ENCODE assay signal across 1 cellular context in the genomic region with DNA sequence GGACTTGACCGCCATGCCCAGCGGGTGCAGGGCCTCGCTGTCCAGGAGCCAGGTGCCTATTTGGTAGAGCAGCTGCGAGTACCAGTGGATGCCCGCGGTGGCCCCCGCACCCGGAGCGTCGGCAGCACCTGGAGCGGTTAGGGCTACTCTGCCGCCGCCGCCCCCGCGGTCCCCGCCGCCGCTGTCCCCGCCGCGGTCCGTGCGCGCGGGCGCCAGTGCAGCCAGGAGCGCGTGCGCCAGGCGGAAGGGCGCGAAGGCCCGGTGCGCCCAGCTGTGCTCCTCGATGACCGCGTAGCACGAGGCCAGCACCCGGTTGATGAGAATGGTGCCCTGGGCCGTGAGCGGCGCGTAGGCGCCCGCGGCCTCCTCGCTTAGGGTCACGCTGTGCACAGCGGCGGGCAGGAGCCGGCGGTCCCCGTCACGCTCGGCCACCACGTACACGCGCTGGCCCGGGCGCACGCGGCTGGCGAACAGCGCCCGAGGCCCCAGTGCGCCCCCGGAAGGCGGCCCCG.
TF ChIP-seq lines count a peak whose summit lies in the region.

No MANE protein-coding gene starts in this region.

TF ChIP-seq in SK-N-SH treated with all-trans-retinoic acid at 6 μM for 48 hours, 23 proteins besides CTCF, POLR2A, EP300 and RAD21 (continued from another document):
- TF ChIP-seq, protein P1, sequence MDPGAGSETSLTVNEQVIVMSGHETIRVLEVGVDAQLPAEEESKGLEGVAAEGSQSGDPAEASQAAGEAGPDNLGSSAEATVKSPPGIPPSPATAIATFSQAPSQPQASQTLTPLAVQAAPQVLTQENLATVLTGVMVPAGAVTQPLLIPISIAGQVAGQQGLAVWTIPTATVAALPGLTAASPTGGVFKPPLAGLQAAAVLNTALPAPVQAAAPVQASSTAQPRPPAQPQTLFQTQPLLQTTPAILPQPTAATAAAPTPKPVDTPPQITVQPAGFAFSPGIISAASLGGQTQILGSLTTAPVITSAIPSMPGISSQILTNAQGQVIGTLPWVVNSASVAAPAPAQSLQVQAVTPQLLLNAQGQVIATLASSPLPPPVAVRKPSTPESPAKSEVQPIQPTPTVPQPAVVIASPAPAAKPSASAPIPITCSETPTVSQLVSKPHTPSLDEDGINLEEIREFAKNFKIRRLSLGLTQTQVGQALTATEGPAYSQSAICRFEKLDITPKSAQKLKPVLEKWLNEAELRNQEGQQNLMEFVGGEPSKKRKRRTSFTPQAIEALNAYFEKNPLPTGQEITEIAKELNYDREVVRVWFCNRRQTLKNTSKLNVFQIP (CRISPR knock-in tag; IDR thresholded peaks at IDR 0.05; ENCODE audit: borderline replicate concordance, low read depth): no peak
- TF ChIP-seq ARNTL (CRISPR knock-in tag; IDR thresholded peaks at IDR 0.05; ENCODE audit: borderline replicate concordance, low read depth) (no peak), ZNF70 (CRISPR knock-in tag; IDR thresholded peaks at IDR 0.05) (no peak), OSR1 (CRISPR knock-in tag; IDR thresholded peaks at IDR 0.05) (no peak), ESRRG (CRISPR knock-in tag; IDR thresholded peaks at IDR 0.05) (no peak), PPARA (CRISPR knock-in tag; IDR thresholded peaks at IDR 0.05; ENCODE audit: borderline replicate concordance) (no peak), ZFP30 (CRISPR knock-in tag; IDR thresholded peaks at IDR 0.05) (no peak), ISL1 (CRISPR knock-in tag; IDR thresholded peaks at IDR 0.05) (no peak), ZNF565 (CRISPR knock-in tag; conservative IDR thresholded peaks at IDR 0.05; ENCODE audit: low read depth) (no peak), ZNF8 (CRISPR knock-in tag; IDR thresholded peaks at IDR 0.05) (no peak), TCF4 (CRISPR knock-in tag; IDR thresholded peaks at IDR 0.05; ENCODE audit: borderline replicate concordance) (no peak), TOX (CRISPR knock-in tag; IDR thresholded peaks at IDR 0.05; ENCODE audit: borderline replicate concordance) (no peak)
- TF ChIP-seq, protein P2, sequence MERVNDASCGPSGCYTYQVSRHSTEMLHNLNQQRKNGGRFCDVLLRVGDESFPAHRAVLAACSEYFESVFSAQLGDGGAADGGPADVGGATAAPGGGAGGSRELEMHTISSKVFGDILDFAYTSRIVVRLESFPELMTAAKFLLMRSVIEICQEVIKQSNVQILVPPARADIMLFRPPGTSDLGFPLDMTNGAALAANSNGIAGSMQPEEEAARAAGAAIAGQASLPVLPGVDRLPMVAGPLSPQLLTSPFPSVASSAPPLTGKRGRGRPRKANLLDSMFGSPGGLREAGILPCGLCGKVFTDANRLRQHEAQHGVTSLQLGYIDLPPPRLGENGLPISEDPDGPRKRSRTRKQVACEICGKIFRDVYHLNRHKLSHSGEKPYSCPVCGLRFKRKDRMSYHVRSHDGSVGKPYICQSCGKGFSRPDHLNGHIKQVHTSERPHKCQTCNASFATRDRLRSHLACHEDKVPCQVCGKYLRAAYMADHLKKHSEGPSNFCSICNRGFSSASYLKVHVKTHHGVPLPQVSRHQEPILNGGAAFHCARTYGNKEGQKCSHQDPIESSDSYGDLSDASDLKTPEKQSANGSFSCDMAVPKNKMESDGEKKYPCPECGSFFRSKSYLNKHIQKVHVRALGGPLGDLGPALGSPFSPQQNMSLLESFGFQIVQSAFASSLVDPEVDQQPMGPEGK (CRISPR knock-in tag; IDR thresholded peaks at IDR 0.05; ENCODE audit: borderline replicate concordance): no peak
- TF ChIP-seq, protein P3, sequence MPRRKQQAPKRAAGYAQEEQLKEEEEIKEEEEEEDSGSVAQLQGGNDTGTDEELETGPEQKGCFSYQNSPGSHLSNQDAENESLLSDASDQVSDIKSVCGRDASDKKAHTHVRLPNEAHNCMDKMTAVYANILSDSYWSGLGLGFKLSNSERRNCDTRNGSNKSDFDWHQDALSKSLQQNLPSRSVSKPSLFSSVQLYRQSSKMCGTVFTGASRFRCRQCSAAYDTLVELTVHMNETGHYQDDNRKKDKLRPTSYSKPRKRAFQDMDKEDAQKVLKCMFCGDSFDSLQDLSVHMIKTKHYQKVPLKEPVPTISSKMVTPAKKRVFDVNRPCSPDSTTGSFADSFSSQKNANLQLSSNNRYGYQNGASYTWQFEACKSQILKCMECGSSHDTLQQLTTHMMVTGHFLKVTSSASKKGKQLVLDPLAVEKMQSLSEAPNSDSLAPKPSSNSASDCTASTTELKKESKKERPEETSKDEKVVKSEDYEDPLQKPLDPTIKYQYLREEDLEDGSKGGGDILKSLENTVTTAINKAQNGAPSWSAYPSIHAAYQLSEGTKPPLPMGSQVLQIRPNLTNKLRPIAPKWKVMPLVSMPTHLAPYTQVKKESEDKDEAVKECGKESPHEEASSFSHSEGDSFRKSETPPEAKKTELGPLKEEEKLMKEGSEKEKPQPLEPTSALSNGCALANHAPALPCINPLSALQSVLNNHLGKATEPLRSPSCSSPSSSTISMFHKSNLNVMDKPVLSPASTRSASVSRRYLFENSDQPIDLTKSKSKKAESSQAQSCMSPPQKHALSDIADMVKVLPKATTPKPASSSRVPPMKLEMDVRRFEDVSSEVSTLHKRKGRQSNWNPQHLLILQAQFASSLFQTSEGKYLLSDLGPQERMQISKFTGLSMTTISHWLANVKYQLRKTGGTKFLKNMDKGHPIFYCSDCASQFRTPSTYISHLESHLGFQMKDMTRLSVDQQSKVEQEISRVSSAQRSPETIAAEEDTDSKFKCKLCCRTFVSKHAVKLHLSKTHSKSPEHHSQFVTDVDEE (CRISPR knock-in tag; IDR thresholded peaks at IDR 0.05): no peak
